Comparison of ENCODE assay signal across 30 cellular contexts in the genomic region with DNA sequence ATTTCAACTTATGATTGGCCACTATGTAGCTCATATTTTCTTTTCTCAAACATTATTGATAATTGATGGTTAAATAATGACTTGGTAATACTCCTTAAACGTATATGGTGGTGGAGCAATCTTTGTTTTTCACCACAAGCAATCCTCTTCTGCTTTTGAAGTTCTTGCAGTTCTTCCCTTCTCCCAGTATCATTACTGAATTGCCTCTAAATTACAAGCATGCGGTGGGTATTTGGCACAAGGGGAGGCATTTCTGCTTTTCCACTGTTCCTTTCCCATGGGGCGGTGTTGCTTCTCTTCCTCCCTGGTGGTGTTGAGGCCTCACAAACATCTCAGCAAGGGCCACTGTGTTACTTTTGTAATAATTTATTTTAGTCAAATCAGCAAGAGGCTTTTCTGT.
"Had no signal": no experiment of that assay in that cellular context is flagged by ENCODE, and none has a peak within 500 bp of the region (broad histone marks: within the 10 kb centered on the region; RNA-seq: fewer than 3 reads in every experiment).

No MANE protein-coding gene starts in this region.

- DNase-seq: activated CD4-positive, alpha-beta T cell treated with anti-CD3 and anti-CD28 coated beads, Interleukin-2, amount 10 ng/mL, durations not matched to agents 24 days and 14 days; activated CD4-positive, alpha-beta T cell treated with anti-CD3 and anti-CD28 coated beads, Interleukin-2, amount 50 U/mL, for 4 hours; activated CD8-positive, alpha-beta T cell treated with anti-CD3 and anti-CD28 coated beads for 36 hours; activated effector memory CD4-positive, alpha-beta T cell treated with anti-CD3 and anti-CD28 coated beads, Interleukin-2, amount 50 U/mL, for 16 hours; activated naive CD4-positive, alpha-beta T cell; activated naive CD4-positive, alpha-beta T cell treated with anti-CD3 and anti-CD28 coated beads, Interleukin-2, amount 50 U/mL, for 16 hours; activated naive CD8-positive, alpha-beta T cell treated with anti-CD3 and anti-CD28 coated beads for 36 hours; activated T-cell treated with anti-CD3 and anti-CD28 coated beads, Interleukin-2, amount 50 U/mL, for 1 hour; activated T-cell treated with anti-CD3 and anti-CD28 coated beads, Interleukin-2, amount 50 U/mL, for 72 hours; amniotic stem cell; aorta; brain microvascular endothelial cell; central memory CD4-positive, alpha-beta T cell; MM.1S; NCI-H1092 treated with DMSO at 0.1 percent for 48 hours; NCI-H1417; NCI-H146; NCI-H187; NCI-H2029 treated with DMSO at 0.1 percent for 48 hours; NCI-H2107; NCI-H2171; NCI-H510A; NCI-H526; NCI-H748 treated with DMSO at 0.1 percent for 48 hours; NK-92 treated with Interleukin-12 subunit alpha and Interleukin-12 subunit beta, amount 100 ng/mL, for 24 hours; SHP77; T1000 had no signal

- H3K27me3 ChIP-seq: brain microvascular endothelial cell had no signal

- H3K27ac Mint-ChIP-seq: activated CD4-positive, alpha-beta T cell treated with anti-CD3 and anti-CD28 coated beads, Interleukin-2, amount 10 ng/mL, durations not matched to agents 24 days and 14 days; activated CD8-positive, alpha-beta T cell treated with anti-CD3 and anti-CD28 coated beads for 36 hours; activated naive CD8-positive, alpha-beta T cell treated with anti-CD3 and anti-CD28 coated beads for 36 hours; activated T-cell treated with anti-CD3 and anti-CD28 coated beads, Interleukin-2, amount 50 U/mL, for 72 hours; activated T-helper 17 cell treated with anti-CD3 and anti-CD28 coated beads, Interleukin-2, amount 50 U/mL, for 72 hours had no signal

- H3K27ac ChIP-seq: brain microvascular endothelial cell, KMS-11 had no signal

- H3K36me3 Mint-ChIP-seq: activated naive CD8-positive, alpha-beta T cell treated with anti-CD3 and anti-CD28 coated beads for 36 hours had no signal

- H3K36me3 ChIP-seq: brain microvascular endothelial cell had no signal

- ATAC-seq: activated CD8-positive, alpha-beta T cell treated with anti-CD3 and anti-CD28 coated beads for 36 hours; activated T-cell treated with anti-CD3 and anti-CD28 coated beads, Interleukin-2, amount 50 U/mL, for 72 hours; activated T-helper 17 cell treated with anti-CD3 and anti-CD28 coated beads, Interleukin-2, amount 50 U/mL, for 72 hours; SK-N-SH treated with all-trans-retinoic acid at 6 μM for 48 hours had no signal

- H3K4me1 Mint-ChIP-seq: activated CD4-positive, alpha-beta T cell treated with anti-CD3 and anti-CD28 coated beads, Interleukin-2, amount 10 ng/mL, durations not matched to agents 24 days and 14 days; activated naive CD8-positive, alpha-beta T cell treated with anti-CD3 and anti-CD28 coated beads for 36 hours; activated T-helper 17 cell treated with anti-CD3 and anti-CD28 coated beads, Interleukin-2, amount 50 U/mL, for 72 hours had no signal

- H3K27me3 Mint-ChIP-seq: activated CD4-positive, alpha-beta T cell treated with anti-CD3 and anti-CD28 coated beads, Interleukin-2, amount 10 ng/mL, durations not matched to agents 24 days and 14 days; activated CD8-positive, alpha-beta T cell treated with anti-CD3 and anti-CD28 coated beads for 36 hours had no signal

- H3K9ac ChIP-seq: KMS-11 had no signal

- H3K9me3 Mint-ChIP-seq: activated CD4-positive, alpha-beta T cell treated with anti-CD3 and anti-CD28 coated beads, Interleukin-2, amount 10 ng/mL, durations not matched to agents 24 days and 14 days; activated T-helper 17 cell treated with anti-CD3 and anti-CD28 coated beads, Interleukin-2, amount 50 U/mL, for 72 hours had no signal

- H3K4me3 Mint-ChIP-seq: activated CD4-positive, alpha-beta T cell treated with anti-CD3 and anti-CD28 coated beads, Interleukin-2, amount 10 ng/mL, durations not matched to agents 24 days and 14 days; activated CD8-positive, alpha-beta T cell treated with anti-CD3 and anti-CD28 coated beads for 36 hours; activated naive CD8-positive, alpha-beta T cell treated with anti-CD3 and anti-CD28 coated beads for 36 hours; activated T-cell treated with anti-CD3 and anti-CD28 coated beads, Interleukin-2, amount 50 U/mL, for 72 hours; activated T-helper 17 cell treated with anti-CD3 and anti-CD28 coated beads, Interleukin-2, amount 50 U/mL, for 72 hours had no signal
